ENCODE assay signal across 8 cellular contexts in genomic region chr11:2888266-2888968, GRCh38. TPM values are rescaled to one million over a fixed set of nuclear protein-coding genes. Genes with fewer than 3 reads are reported as not detected.
DNase-seq lines count a peak whose midpoint lies in the region; ATAC-seq and TF ChIP-seq lines count a peak whose summit lies in the region.

No MANE protein-coding gene starts in this region.

- no peak overlapping the region for H3K9ac ChIP-seq in PC-3 (ENCODE audit: low read length)

- peak; percentile 48 for ATAC-seq in PC-3
- ATAC-seq in esophagus mucosa = peak; percentile 57
- ATAC-seq in naive thymus-derived CD8-positive, alpha-beta T cell = peak; percentile 27 to 31

- H3K9me3 Mint-ChIP-seq in naive thymus-derived CD8-positive, alpha-beta T cell = no peaks in the 10 kb centered on the region

- H3K4me2 ChIP-seq in PC-3 (ENCODE audit: low read length) = 0 out of 2 replicates have a peak overlapping the region, but pooled peaks have one; percentile 30

- no peaks in the 10 kb centered on the region for H3K36me3 Mint-ChIP-seq in naive thymus-derived CD8-positive, alpha-beta T cell

- CTCF ChIA-PET in PC-3 (lab: Charles Lee) = interaction anchor here (1.0 to 2.1 kb wide), 2 partner anchors 10 to 355 kb away, joined by 3 to 24 read pairs; no protein-coding TSS in a partner anchor

- H3K79me2 ChIP-seq in PC-3 (ENCODE audit: low read length) = no peaks in the 10 kb centered on the region

- no TSS peak for BruUV-seq in PC-3 (replicated peaks; lab: Mats Ljungman, UMichigan)

- DNase-seq in DMS153 treated with DMSO at 0.1 percent for 48 hours (lab: John Stamatoyannopoulos, UW; ENCODE audit: unreplicated experiment) = peak; percentile 74
- peak; percentile 60 for DNase-seq in Jurkat, Clone E6-1 (ENCODE audit: low read depth, low spot score)
- DNase-seq in PC-3 = peak; percentile 90
- DNase-seq in activated T-cell treated with anti-CD3 and anti-CD28 coated beads for 48 hours (ENCODE audit: low read depth) = peak; percentile 80
- DNase-seq in naive thymus-derived CD8-positive, alpha-beta T cell = peak; percentile 67 to 90 (median 82)
- DNase-seq in stimulated activated CD8-positive, alpha-beta memory T cell treated with anti-CD3 and anti-CD28 coated beads, Interleukin-7, amount 100 ng/mL, for 48 hours (ENCODE audit: extremely low read depth in 1 of 2, low read depth in 1 of 2) = peak; percentile 58 to 75
- no peak for DNase-seq in GF-D8 (lab: John Stamatoyannopoulos, UW)

- no peak overlapping the region for H3K27ac ChIP-seq in PC-3 (ENCODE audit: low read length)

- H3K9me3 ChIP-seq in PC-3 (ENCODE audit: low read length) = no peaks in the 10 kb centered on the region

- no peaks in the 10 kb centered on the region for H3K27me3 ChIP-seq in PC-3 (ENCODE audit: low read length)

- H3K9me2 ChIP-seq in PC-3 (replicated peaks; ENCODE audit: low read length) = no peaks in the 10 kb centered on the region

- intact Hi-C loops in PC-3 (cut with micrococcal nuclease) = loop anchor here (1.0 to 10.0 kb wide), 2 partner anchors 355 to 464 kb away; no protein-coding TSS in a partner anchor

- H3K4me3 Mint-ChIP-seq in naive thymus-derived CD8-positive, alpha-beta T cell = peak overlapping the region in 4 of 10 donors; percentile 17 to 45 (median 40)

- H3K27me3 Mint-ChIP-seq in naive thymus-derived CD8-positive, alpha-beta T cell = no peaks in the 10 kb centered on the region

- no peak overlapping the region for H2AFZ ChIP-seq in PC-3 (ENCODE audit: low read length)

- H3K36me3 ChIP-seq in PC-3 (ENCODE audit: low read depth, low read length) = no peaks in the 10 kb centered on the region

- H3K4me1 ChIP-seq in PC-3 (ENCODE audit: insufficient read depth, low read length) = peaks cover 33% of the 10 kb centered on the region

- peak; percentile 93 for TF ChIP-seq CTCF in PC-3 (conservative IDR thresholded peaks at IDR 0.05; ENCODE audit: low read depth, low read length)

- H3F3A ChIP-seq in PC-3 (ENCODE audit: low read length, unreplicated experiment) = no peaks in the 10 kb centered on the region

- no peaks in the 10 kb centered on the region for H4K20me1 ChIP-seq in PC-3 (ENCODE audit: low read length)

- POLR2A ChIA-PET in PC-3 (lab: Charles Lee; ENCODE audit: unreplicated experiment) = interaction anchor here (0.5 kb wide), 1 partner anchor 73 kb away, joined by 4 read pairs; no protein-coding TSS in a partner anchor
- POLR2A ChIA-PET in naive thymus-derived CD8-positive, alpha-beta T cell (lab: Charles Lee) = interaction anchor here (1.0 to 4.4 kb wide), 3 partner anchors 10 to 355 kb away, joined by 3 to 57 read pairs (median 3); no protein-coding TSS in a partner anchor

- peak overlapping the region in 5 of 10 donors; percentile 34 to 77 (median 58) for H3K27ac Mint-ChIP-seq in naive thymus-derived CD8-positive, alpha-beta T cell

- peaks cover 25 to 37% (median 37%) of the 10 kb centered on the region in 4 donors for H3K4me1 Mint-ChIP-seq in naive thymus-derived CD8-positive, alpha-beta T cell

- peak overlapping the region; percentile 11; the same call in 1 of the 2 replicates for H3K4me3 ChIP-seq in Jurkat, Clone E6-1 (ENCODE audit: low read length)
- no peak overlapping the region for H3K4me3 ChIP-seq in PC-3 (ENCODE audit: low read length)

RNA-seq across cellular contexts. Expression of gene CDKN1C, which starts 2.8 kb away (rescaled TPM):
- polyA plus RNA-seq in Jurkat, Clone E6-1 (2012; ENCODE audit: insufficient read depth, insufficient read length) = 7.8 TPM
- total RNA-seq in PC-3 (2014; rRNA removed) = 12.0 and 12.9 TPM in 2 replicates
- total RNA-seq in esophagus mucosa = 3.5 TPM
- 1 to 10 TPM; 3.6 to 4.4 TPM for total RNA-seq in naive thymus-derived CD8-positive, alpha-beta T cell
- under 1 TPM in 2 of 3 donors, not detected in 1; 0.27 to 0.34 TPM for polyA plus RNA-seq in naive thymus-derived CD8-positive, alpha-beta T cell

RNA-seq across cellular contexts. Expression of gene PHLDA2, which starts 40.8 kb away (rescaled TPM):
- polyA plus RNA-seq in Jurkat, Clone E6-1 (2012; ENCODE audit: insufficient read depth, insufficient read length) = not detected
- total RNA-seq in PC-3 (2014; rRNA removed) (101 and 110 TPM in 2 replicates), esophagus mucosa (45.0 TPM)
- total RNA-seq in naive thymus-derived CD8-positive, alpha-beta T cell = under 1 TPM; 0.69 to 0.83 TPM
- polyA plus RNA-seq in naive thymus-derived CD8-positive, alpha-beta T cell = not detected

Comparison
In these comparisons a context has a peak if more than half of its experiments do, and no peak if none do; other contexts are left out.
1. RNA of gene PHLDA2, which starts 40.8 kb away (total RNA-seq): 101 to 110 TPM in PC-3 and 45.0 TPM in esophagus mucosa (single experiment); 0.69 to 0.83 TPM in naive thymus-derived CD8-positive, alpha-beta T cell; every median in the first group is over 10 times any median in the second.
2. Peak in every context shown above with its lines, with median percentiles within 50 percentile points of each other: ATAC-seq.